Comparison of ENCODE assay signal across 32 cellular contexts in genomic region chr16:4558026-4558425, GRCh38. TPM values are rescaled to one million over a fixed set of nuclear protein-coding genes. Genes with fewer than 3 reads are reported as not detected.
"Had no signal": no experiment of that assay in that cellular context is flagged by ENCODE, and none has a peak within 500 bp of the region (broad histone marks: within the 10 kb centered on the region; RNA-seq: fewer than 3 reads in every experiment).

No MANE protein-coding gene starts in this region.

- ATAC-seq: activated CD8-positive, alpha-beta memory T cell treated with anti-CD3 and anti-CD28 coated beads, Interleukin-2, amount 10 ng/mL, durations not matched to agents 7 days and 5 days; activated naive CD8-positive, alpha-beta T cell treated with anti-CD3 and anti-CD28 coated beads, Interleukin-2, amount 50 U/mL, for 24 hours; PC-3; Right ventricle myocardium inferior had no signal

- DNase-seq: activated CD4-positive, alpha-beta memory T cell treated with anti-CD3 and anti-CD28 coated beads, Interleukin-2, amount 10 ng/mL, durations not matched to agents 7 days and 5 days; activated CD4-positive, alpha-beta T cell treated with anti-CD3 and anti-CD28 coated beads for 1 hour; activated CD4-positive, alpha-beta T cell treated with anti-CD3 and anti-CD28 coated beads for 48 hours; activated CD4-positive, CD25-positive, alpha-beta regulatory T cell; activated CD8-positive, alpha-beta memory T cell treated with anti-CD3 and anti-CD28 coated beads for 24 hours; activated CD8-positive, alpha-beta memory T cell treated with anti-CD3 and anti-CD28 coated beads, Interleukin-2, amount 10 ng/mL, durations not matched to agents 7 days and 5 days; activated CD8-positive, alpha-beta memory T cell treated with anti-CD3 and anti-CD28 coated beads, Interleukin-2, amount 50 U/mL, for 48 hours; activated effector memory CD4-positive, alpha-beta T cell treated with Interleukin-2 at 50 U/mL for 16 hours; activated naive CD4-positive, alpha-beta T cell treated with anti-CD3 and anti-CD28 coated beads, Interleukin-2, amount 10 ng/mL, durations not matched to agents 7 days and 5 days; activated naive CD8-positive, alpha-beta T cell treated with anti-CD3 and anti-CD28 coated beads, Interleukin-2, amount 50 U/mL, for 24 hours; activated T-cell treated with anti-CD3 and anti-CD28 coated beads, Interleukin-2, amount 50 U/mL, for 48 hours; aorta; brain microvascular endothelial cell; central memory CD4-positive, alpha-beta T cell; Kasumi-1; MG63; NCI-H1048; NCI-H1105 treated with DMSO at 0.1 percent for 48 hours; NCI-H1436; NCI-H1694; NCI-H1930; NCI-H345; NCI-H524 treated with DMSO at 0.1 percent for 48 hours; NK-92 treated with Interleukin-12 subunit alpha and Interleukin-12 subunit beta, amount 100 ng/mL, for 24 hours; PC-3; T1000; WERI-Rb-1 had no signal

- H3K36me3 ChIP-seq: brain microvascular endothelial cell, MG63, WERI-Rb-1 had no signal

- FAIRE-seq: RCC 7860 had no signal

- H3K27ac ChIP-seq: brain microvascular endothelial cell, RWPE1, SK-N-MC, WERI-Rb-1 had no signal

- H3K4me3 ChIP-seq: MG63, SK-N-MC had no signal

- H3K9me3 ChIP-seq: MG63 had no signal

RNA-seq across cellular contexts. Expression of gene C16orf96, which starts 1.9 kb away (rescaled TPM):
- total RNA-seq: NCI-H460, PC-3 had no signal
- polyA plus RNA-seq: aorta had no signal
